ENCODE assay signal across 8 cellular contexts in genomic region chr4:73729534-73730165, GRCh38. TPM values are rescaled to one million over a fixed set of nuclear protein-coding genes. Genes with fewer than 3 reads are reported as not detected.
A peak's percentile ranks its signal among the peaks of the same experiment; 100 is the strongest.
DNase-seq lines count a peak whose midpoint lies in the region; ATAC-seq and TF ChIP-seq lines count a peak whose summit lies in the region.

No MANE protein-coding gene starts in this region.

- no peak overlapping the region for H3K27ac Mint-ChIP-seq in activated naive CD4-positive, alpha-beta T cell treated with anti-CD3 and anti-CD28 coated beads, Interleukin-2, amount 10 ng/mL, durations not matched to agents 7 days and 5 days

- ATAC-seq in HCT116, result peak; percentile 90

- H3K27me3 ChIP-seq in HCT116 (ENCODE audit: insufficient read depth, low read length), result no peaks in the 10 kb centered on the region
- H3K27me3 ChIP-seq in MM.1S (replicated peaks; ENCODE audit: insufficient read depth, low read length), result no peaks in the 10 kb centered on the region
- no peaks in the 10 kb centered on the region for H3K27me3 ChIP-seq in SK-N-SH (ENCODE audit: insufficient read depth)
- H3K27me3 ChIP-seq in esophagus squamous epithelium, result no peaks in the 10 kb centered on the region
- no peaks in the 10 kb centered on the region for H3K27me3 ChIP-seq in neural cell (ENCODE audit: insufficient read depth, low read depth, low read length)

- H3K4me3 ChIP-seq in HCT116 (replicated peaks in 1 of 2; ENCODE audit: low read depth in 1 of 2, low read length in 2 of 2) (no peak overlapping the region), MM.1S (ENCODE audit: low read length) (no peak overlapping the region), SK-N-SH (ENCODE audit: low read depth in 2 of 2, low read length in 1 of 2) (no peak overlapping the region), esophagus squamous epithelium (no peak overlapping the region), neural cell (ENCODE audit: low read length) (no peak overlapping the region)

- RAD21 ChIA-PET in HCT116 (lab: Charles Lee; ENCODE audit: low non-redundant PET in 1 of 2, low total read pairs in 2 of 2, uncharacterized antibody in 2 of 2, unreplicated experiment in 2 of 2), result interaction anchor here in 1 of 2 experiments (1.0 kb wide), 1 partner anchor 135 kb away, joined by 4 read pairs; no protein-coding TSS in a partner anchor

- TF ChIP-seq POLR2A in HCT116 (IDR thresholded peaks at IDR 0.05; ENCODE audit: borderline replicate concordance, extremely low read depth, insufficient read depth, insufficient read length) (no peak), esophagus squamous epithelium (IDR thresholded peaks at IDR 0.05) (no peak)

- H3K27me3 Mint-ChIP-seq in activated naive CD4-positive, alpha-beta T cell treated with anti-CD3 and anti-CD28 coated beads, Interleukin-2, amount 10 ng/mL, durations not matched to agents 7 days and 5 days, result no peaks in the 10 kb centered on the region

- no peak for TF ChIP-seq EP300 in SK-N-SH (IDR thresholded peaks at IDR 0.05; ENCODE audit: borderline replicate concordance in 1 of 2, low read depth in 1 of 2, low read length in 1 of 2)
- no peak for TF ChIP-seq EP300 in neural cell (conservative IDR thresholded peaks at IDR 0.05; ENCODE audit: poor library complexity, severe bottlenecking)

- H3F3A ChIP-seq in MM.1S (ENCODE audit: insufficient read depth, low read length) (no peaks in the 10 kb centered on the region), SK-N-SH (replicated peaks; ENCODE audit: insufficient read depth) (peaks cover 11% of the 10 kb centered on the region), neural cell (ENCODE audit: insufficient read depth, low read length, poor library complexity, severe bottlenecking) (no peaks in the 10 kb centered on the region)

- H3K27ac ChIP-seq in HCT116 (ENCODE audit: low read depth, low read length) (no peak overlapping the region), MM.1S (ENCODE audit: low read length) (no peak overlapping the region), SK-N-SH (ENCODE audit: low read depth in 2 of 2, low read length in 1 of 2) (peak overlapping the region in 1 of 2 experiments; percentile 46; a peak in 1 of 4 replicates), esophagus squamous epithelium (peak overlapping the region in 3 of 4 donors; percentile 19 to 30 (median 25)), neural cell (ENCODE audit: low read length) (no peak overlapping the region)

- H3K36me3 Mint-ChIP-seq in activated naive CD4-positive, alpha-beta T cell treated with anti-CD3 and anti-CD28 coated beads, Interleukin-2, amount 10 ng/mL, durations not matched to agents 7 days and 5 days, result no peaks in the 10 kb centered on the region

- intact Hi-C loops in HCT116 (cut with micrococcal nuclease) (loop anchor here (1.0 to 5.0 kb wide), 5 partner anchors 135 to 405 kb away; partner anchors contain the start of genes CXCL2 and CXCL3), esophagus squamous epithelium (cut with DNase I) (no loop called here)

- TF ChIP-seq RAD21 in HCT116 (IDR thresholded peaks at IDR 0.05; ENCODE audit: low read depth) (peak; percentile 74), SK-N-SH (IDR thresholded peaks at IDR 0.05; ENCODE audit: low read length) (peak; percentile 67), neural cell (conservative IDR thresholded peaks at IDR 0.05) (peak; percentile 75)

- H3K4me3 Mint-ChIP-seq in activated naive CD4-positive, alpha-beta T cell treated with anti-CD3 and anti-CD28 coated beads, Interleukin-2, amount 10 ng/mL, durations not matched to agents 7 days and 5 days, result no peak overlapping the region

- DNase-seq in activated naive CD4-positive, alpha-beta T cell treated with anti-CD3 and anti-CD28 coated beads, Interleukin-2, amount 10 ng/mL, durations not matched to agents 7 days and 5 days, result peak; percentile 23
- no peak for DNase-seq in activated naive CD4-positive, alpha-beta T cell (lab: John Stamatoyannopoulos, UW)
- DNase-seq in HCT116 (ENCODE audit: low read depth, low spot score) (peak; percentile 54), MM.1S (peak; percentile 70), SK-N-SH (peak; percentile 28), esophagus squamous epithelium (lab: John Stamatoyannopoulos, UW) (no peak), DMS79 treated with DMSO at 0.1 percent for 48 hours (lab: John Stamatoyannopoulos, UW) (no peak)

- POLR2A ChIA-PET in HCT116 (lab: Charles Lee), result no interaction called here
- POLR2A ChIA-PET in SK-N-SH (lab: Yijun Ruan, JAX), result no interaction called here

- H2AFZ ChIP-seq in HCT116 (ENCODE audit: low read depth, low read length, poor library complexity, severe bottlenecking), result peak overlapping the region; percentile 52
- H2AFZ ChIP-seq in MM.1S (ENCODE audit: low read length), result 0 out of 2 replicates have a peak overlapping the region, but pooled peaks have one; percentile 29
- H2AFZ ChIP-seq in SK-N-SH (ENCODE audit: low read depth), result peak overlapping the region; percentile 64
- H2AFZ ChIP-seq in neural cell (ENCODE audit: low read depth, low read length), result no peak overlapping the region

- H3K9me3 ChIP-seq in HCT116 (ENCODE audit: control insufficient read depth in 1 of 2, insufficient read depth in 1 of 2, low read depth in 1 of 2, low read length in 2 of 2), result no peaks in the 10 kb centered on the region
- H3K9me3 ChIP-seq in MM.1S (replicated peaks; ENCODE audit: insufficient read depth, low read length), result no peaks in the 10 kb centered on the region
- H3K9me3 ChIP-seq in SK-N-SH, result no peaks in the 10 kb centered on the region
- no peaks in the 10 kb centered on the region for H3K9me3 ChIP-seq in esophagus squamous epithelium
- no peaks in the 10 kb centered on the region for H3K9me3 ChIP-seq in neural cell (ENCODE audit: low read length)

- 19% methylated on average over 3 of the region's 3 CpGs for WGBS in SK-N-SH (ENCODE audit: low lambda C conversion rate)
- WGBS in esophagus squamous epithelium, 2 donors, result 36 to 38% methylated on average over 3 of the region's 3 CpGs

- H3K4me2 ChIP-seq in HCT116 (ENCODE audit: low read length), result no peak overlapping the region
- H3K4me2 ChIP-seq in MM.1S (ENCODE audit: low read depth, low read length), result no peak overlapping the region
- H3K4me2 ChIP-seq in SK-N-SH, result no peak overlapping the region
- no peak overlapping the region for H3K4me2 ChIP-seq in neural cell (ENCODE audit: low read length)

- H3K36me3 ChIP-seq in HCT116 (ENCODE audit: control insufficient read depth in 1 of 2, insufficient read depth in 2 of 2, low read length in 2 of 2), result no peaks in the 10 kb centered on the region
- no peaks in the 10 kb centered on the region for H3K36me3 ChIP-seq in MM.1S (replicated peaks; ENCODE audit: insufficient read depth, low read length)
- no peaks in the 10 kb centered on the region for H3K36me3 ChIP-seq in SK-N-SH (replicated peaks in 1 of 2; ENCODE audit: control insufficient read depth in 1 of 2, insufficient read depth in 2 of 2, low read length in 1 of 2)
- no peaks in the 10 kb centered on the region for H3K36me3 ChIP-seq in esophagus squamous epithelium
- no peaks in the 10 kb centered on the region for H3K36me3 ChIP-seq in neural cell (ENCODE audit: insufficient read depth, low read length)

- no TSS peak for BruUV-seq in HCT116 (replicated peaks; lab: Mats Ljungman, UMichigan)

- H3K79me2 ChIP-seq in HCT116 (ENCODE audit: insufficient read depth, low read length), result no peaks in the 10 kb centered on the region
- no peaks in the 10 kb centered on the region for H3K79me2 ChIP-seq in MM.1S (ENCODE audit: low read length)
- H3K79me2 ChIP-seq in SK-N-SH (ENCODE audit: insufficient read depth), result no peaks in the 10 kb centered on the region
- no peaks in the 10 kb centered on the region for H3K79me2 ChIP-seq in neural cell (replicated peaks; ENCODE audit: insufficient read depth, low read length)

- TF ChIP-seq CTCF in HCT116 (IDR thresholded peaks at IDR 0.05 in 2 of 3, conservative IDR thresholded peaks at IDR 0.05 in 1 of 3; ENCODE audit: borderline replicate concordance in 1 of 3, insufficient read depth in 1 of 3, low read depth in 2 of 3, low read length in 2 of 3) (peak; percentile 71 to 88 (median 87); a peak in 5 of 6 replicates), MM.1S (IDR thresholded peaks at IDR 0.05; ENCODE audit: low read length) (peak; percentile 86), SK-N-SH (IDR thresholded peaks at IDR 0.05) (peak; percentile 89), esophagus squamous epithelium (IDR thresholded peaks at IDR 0.05) (peak; percentile 23 to 84 (median 76)), neural cell (IDR thresholded peaks at IDR 0.05; ENCODE audit: poor library complexity, severe bottlenecking) (peak; percentile 79)

- H3K4me1 ChIP-seq in HCT116 (ENCODE audit: control insufficient read depth in 1 of 2, insufficient read depth in 2 of 2, low read length in 2 of 2) (peaks cover 10 to 16% of the 10 kb centered on the region in 2 experiments; a peak in 3 of 4 replicates), MM.1S (ENCODE audit: low read length) (no peaks in the 10 kb centered on the region), SK-N-SH (ENCODE audit: control insufficient read depth in 1 of 2, insufficient read depth in 2 of 2, low read depth in 1 of 2, low read length in 1 of 2) (peaks cover 0 to 9% of the 10 kb centered on the region in 2 experiments; a peak in 1 of 4 replicates), esophagus squamous epithelium (peaks cover 0 to 38% (median 4%) of the 10 kb centered on the region in 3 donors)

- no peaks in the 10 kb centered on the region for H3K4me1 Mint-ChIP-seq in activated naive CD4-positive, alpha-beta T cell treated with anti-CD3 and anti-CD28 coated beads, Interleukin-2, amount 10 ng/mL, durations not matched to agents 7 days and 5 days

- H4K20me1 ChIP-seq in HCT116 (ENCODE audit: insufficient read depth), result no peaks in the 10 kb centered on the region
- no peaks in the 10 kb centered on the region for H4K20me1 ChIP-seq in MM.1S (ENCODE audit: insufficient read depth, low read length)
- H4K20me1 ChIP-seq in SK-N-SH (ENCODE audit: insufficient read depth), result no peaks in the 10 kb centered on the region
- no peaks in the 10 kb centered on the region for H4K20me1 ChIP-seq in neural cell (ENCODE audit: insufficient read depth)

- H3K9ac ChIP-seq in HCT116 (ENCODE audit: low read length) (no peak overlapping the region), MM.1S (ENCODE audit: low read length) (no peak overlapping the region), SK-N-SH (no peak overlapping the region; the same call in 1 of the 2 replicates), neural cell (ENCODE audit: low read length) (no peak overlapping the region)

- H3K9me2 ChIP-seq in HCT116 (ENCODE audit: insufficient read depth) (no peaks in the 10 kb centered on the region), MM.1S (replicated peaks; ENCODE audit: insufficient read depth, low read length) (no peaks in the 10 kb centered on the region), SK-N-SH (no peaks in the 10 kb centered on the region), neural cell (ENCODE audit: insufficient read depth, low read length) (no peaks in the 10 kb centered on the region)

- CTCF ChIA-PET in activated naive CD4-positive, alpha-beta T cell treated with anti-CD3 and anti-CD28 coated beads, Interleukin-2, amount 10 ng/mL, durations not matched to agents 7 days and 5 days (lab: Charles Lee), result interaction anchor here (1.1 to 3.3 kb wide), 5 partner anchors 10 to 404 kb away, joined by 3 to 16 read pairs (median 3); no protein-coding TSS in a partner anchor
- CTCF ChIA-PET in HCT116 (lab: Charles Lee), result interaction anchor here (0.8 to 2.6 kb wide), 6 partner anchors 11 to 404 kb away, joined by 3 to 19 read pairs (median 3); partner anchors contain the start of gene CXCL8
- CTCF ChIA-PET in SK-N-SH (lab: Yijun Ruan, JAX), result interaction anchor here (0.7 to 2.9 kb wide), 11 partner anchors 13 to 500 kb away, joined by 3 to 55 read pairs (median 4); no protein-coding TSS in a partner anchor

- H3K9me3 Mint-ChIP-seq in activated naive CD4-positive, alpha-beta T cell treated with anti-CD3 and anti-CD28 coated beads, Interleukin-2, amount 10 ng/mL, durations not matched to agents 7 days and 5 days, result no peaks in the 10 kb centered on the region

RNA-seq across cellular contexts. Expression of gene CXCL8, which starts 10.7 kb away (rescaled TPM):
- 1.8 TPM for total RNA-seq in HCT116 (2021; ENCODE audit: unreplicated experiment)
- polyA plus RNA-seq in HCT116 (2012), result 2.3 and 2.5 TPM in 2 replicates
- polyA plus RNA-seq in SK-N-SH (2012; rRNA removed), result 6.0 and 7.7 TPM in 2 replicates
- 6.9 and 7.8 TPM in 2 replicates for polyA plus RNA-seq in SK-N-SH (2012; cell fraction: cytosol; rRNA removed)
- 5.1 and 15.7 TPM in 2 replicates for polyA plus RNA-seq in SK-N-SH (2012; cell fraction: nucleus; rRNA removed)
- total RNA-seq in esophagus squamous epithelium, result 10 to 100 TPM in 1 of 4 donors, 1 to 10 TPM in 1, under 1 TPM in 1, not detected in 1; 0.76 to 90.2 (median 2.4) TPM
- not detected in 2 replicates for polyA plus RNA-seq in neural cell
- not detected in 2 replicates for polyA minus RNA-seq in neural cell

Comparison
In these comparisons a context has a peak if more than half of its experiments do, and no peak if none do; other contexts are left out.
1. DNase-seq: peak in activated naive CD4-positive, alpha-beta T cell treated with anti-CD3 and anti-CD28 coated beads, Interleukin-2, amount 10 ng/mL, durations not matched to agents 7 days and 5 days (single experiment), HCT116 (single experiment), MM.1S (single experiment) and SK-N-SH (single experiment); none in activated naive CD4-positive, alpha-beta T cell (0 of 4), esophagus squamous epithelium (single experiment) and DMS79 treated with DMSO at 0.1 percent for 48 hours (single experiment).
2. H3K27ac ChIP-seq: peak in esophagus squamous epithelium (3 of 4); none in HCT116 (single experiment), MM.1S (single experiment) and neural cell (single experiment).
3. Peak in every context shown above with its lines, with median percentiles within 50 percentile points of each other: CTCF ChIP-seq.